Comparison of ENCODE assay signal across 25 cellular contexts in the genomic region with DNA sequence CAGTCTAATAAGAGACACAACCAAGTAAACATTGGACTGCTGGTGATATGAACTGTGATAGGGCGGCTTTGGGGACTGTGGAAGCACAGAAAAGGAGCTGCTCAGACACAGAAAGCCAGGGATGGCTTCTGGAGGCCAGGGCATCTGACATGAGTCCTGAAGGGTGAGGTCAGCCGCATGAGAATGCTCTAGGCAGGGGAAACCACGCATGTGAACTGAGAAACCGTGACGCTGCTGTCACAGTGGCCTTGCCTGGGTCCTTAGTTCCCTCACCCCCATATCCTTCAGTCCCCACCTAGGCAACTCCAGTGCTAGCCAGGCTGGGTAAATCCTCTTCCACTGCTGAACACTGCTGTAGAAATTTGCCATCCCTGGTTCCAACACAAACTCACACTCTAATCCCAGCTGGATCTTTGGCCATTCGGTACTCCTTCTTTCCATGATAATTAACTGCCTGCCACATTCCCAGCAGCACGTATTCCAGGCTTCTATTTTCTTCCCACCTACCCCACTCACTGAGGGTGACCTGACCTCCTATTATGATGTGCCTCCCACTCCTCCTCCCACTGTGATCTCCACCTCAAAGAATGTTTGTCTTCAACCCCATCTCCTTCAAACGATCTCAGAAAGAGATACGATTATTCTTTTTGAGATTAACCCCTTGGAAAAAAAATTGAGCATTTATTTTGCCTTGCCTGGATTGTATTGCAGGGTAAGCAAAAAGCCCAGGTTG. TPM values are rescaled to one million over a fixed set of nuclear protein-coding genes. Genes with fewer than 3 reads are reported as not detected.
DNase-seq lines count a peak whose midpoint lies in the region; ATAC-seq and TF ChIP-seq lines count a peak whose summit lies in the region.
"Had no signal": no experiment of that assay in that cellular context is flagged by ENCODE, and none has a peak within 500 bp of the region (broad histone marks: within the 10 kb centered on the region; RNA-seq: fewer than 3 reads in every experiment).

No MANE protein-coding gene starts in this region.

- H3K9me3 ChIP-seq in neural progenitor cell (ENCODE audit: low read depth) (no peaks in the 10 kb centered on the region), lower lobe of right lung (peaks cover 3% of the 10 kb centered on the region)
- H3K9me3 ChIP-seq: Caco-2, SJSA1 had no signal

- H3K4me2 ChIP-seq in GM23338, result no peak overlapping the region
- H3K4me2 ChIP-seq in neural progenitor cell, result no peak overlapping the region
- H3K4me2 ChIP-seq: BLaER1 had no signal

- H3F3A ChIP-seq in GM23338 (replicated peaks; ENCODE audit: low read depth) (no peaks in the 10 kb centered on the region), neural progenitor cell (ENCODE audit: low read depth) (no peaks in the 10 kb centered on the region)

- no peaks in the 10 kb centered on the region for H3K9me2 ChIP-seq in GM23338 (ENCODE audit: insufficient read depth)

- no peak overlapping the region for H3K4me3 Mint-ChIP-seq in T-helper 2 cell treated with Interferon-gamma antibody and Interleukin-4, amounts not matched to agents 5 μg/mL and 100 μg/mL, for 36 hours
- H3K4me3 Mint-ChIP-seq in GM23338 (no peak overlapping the region), neural progenitor cell (no peak overlapping the region)
- peak overlapping the region; percentile 7 for H3K4me3 Mint-ChIP-seq in activated T-helper 17 cell treated with anti-CD3 and anti-CD28 coated beads, Interleukin-2, amount 50 U/mL, for 72 hours
- H3K4me3 Mint-ChIP-seq: CD4-positive, alpha-beta T cell; H9 had no signal

- H3K27ac Mint-ChIP-seq in T-helper 2 cell treated with Interferon-gamma antibody and Interleukin-4, amounts not matched to agents 5 μg/mL and 100 μg/mL, for 36 hours, result peak overlapping the region; percentile 29
- H3K27ac Mint-ChIP-seq in GM23338 (no peak overlapping the region), neural progenitor cell (peak overlapping the region; percentile 90)
- H3K27ac Mint-ChIP-seq in activated T-helper 17 cell treated with anti-CD3 and anti-CD28 coated beads, Interleukin-2, amount 50 U/mL, for 72 hours, result peak overlapping the region; percentile 95
- H3K27ac Mint-ChIP-seq: CD4-positive, alpha-beta T cell had no signal

- H2AFZ ChIP-seq in GM23338 (no peak overlapping the region), neural progenitor cell (replicated peaks) (no peak overlapping the region)

- no peak overlapping the region for H3K9ac ChIP-seq in neural progenitor cell
- H3K9ac ChIP-seq: BLaER1 had no signal

- TF ChIP-seq CTCF in GM23338 (conservative IDR thresholded peaks at IDR 0.05; ENCODE audit: low read depth in 2 of 2), result no peak
- TF ChIP-seq CTCF in neural progenitor cell (IDR thresholded peaks at IDR 0.05), result no peak
- TF ChIP-seq CTCF in lower lobe of right lung (IDR thresholded peaks at IDR 0.05), result no peak

- H3K27me3 ChIP-seq in GM23338 (ENCODE audit: insufficient read depth) (no peaks in the 10 kb centered on the region), neural progenitor cell (no peaks in the 10 kb centered on the region), lower lobe of right lung (ENCODE audit: low read depth) (peaks cover 3% of the 10 kb centered on the region)
- H3K27me3 ChIP-seq: BLaER1 had no signal

- peaks cover 2% of the 10 kb centered on the region for H3K27me3 Mint-ChIP-seq in T-helper 2 cell treated with Interferon-gamma antibody and Interleukin-4, amounts not matched to agents 5 μg/mL and 100 μg/mL, for 36 hours (ENCODE audit: low read depth)
- H3K27me3 Mint-ChIP-seq in GM23338 (ENCODE audit: insufficient read depth, low read depth, poor library complexity) (peaks cover 6% of the 10 kb centered on the region), neural progenitor cell (ENCODE audit: insufficient read depth, low read depth) (peaks cover 25% of the 10 kb centered on the region)
- no peaks in the 10 kb centered on the region for H3K27me3 Mint-ChIP-seq in activated T-helper 17 cell treated with anti-CD3 and anti-CD28 coated beads, Interleukin-2, amount 50 U/mL, for 72 hours
- H3K27me3 Mint-ChIP-seq: CD4-positive, alpha-beta T cell had no signal

- H3K36me3 Mint-ChIP-seq in T-helper 2 cell treated with Interferon-gamma antibody and Interleukin-4, amounts not matched to agents 5 μg/mL and 100 μg/mL, for 36 hours (ENCODE audit: low read depth), result no peaks in the 10 kb centered on the region
- H3K36me3 Mint-ChIP-seq in GM23338 (ENCODE audit: low read depth), result no peaks in the 10 kb centered on the region
- no peaks in the 10 kb centered on the region for H3K36me3 Mint-ChIP-seq in activated T-helper 17 cell treated with anti-CD3 and anti-CD28 coated beads, Interleukin-2, amount 50 U/mL, for 72 hours (ENCODE audit: low read depth)
- no peaks in the 10 kb centered on the region for H3K36me3 Mint-ChIP-seq in neural progenitor cell

- H4K20me1 ChIP-seq in GM23338 (replicated peaks; ENCODE audit: insufficient read depth) (no peaks in the 10 kb centered on the region), neural progenitor cell (ENCODE audit: low read depth) (no peaks in the 10 kb centered on the region)
- H4K20me1 ChIP-seq: BLaER1 had no signal

- H3K4me1 ChIP-seq in GM23338 (ENCODE audit: insufficient read depth), result no peaks in the 10 kb centered on the region
- H3K4me1 ChIP-seq in neural progenitor cell, result peaks cover 12% of the 10 kb centered on the region
- no peaks in the 10 kb centered on the region for H3K4me1 ChIP-seq in lower lobe of right lung
- H3K4me1 ChIP-seq: SJSA1 had no signal

- H3K36me3 ChIP-seq in GM23338 (ENCODE audit: insufficient read depth) (no peaks in the 10 kb centered on the region), neural progenitor cell (no peaks in the 10 kb centered on the region), lower lobe of right lung (no peaks in the 10 kb centered on the region)
- H3K36me3 ChIP-seq: BLaER1, SJSA1 had no signal

- ATAC-seq in GM23338 (peak; percentile 36; the same call in 2 of the 3 replicates), lower lobe of right lung (no peak)
- ATAC-seq in activated T-helper 17 cell treated with anti-CD3 and anti-CD28 coated beads, Interleukin-2, amount 50 U/mL, for 72 hours (replicated peaks), result no peak
- ATAC-seq: Right ventricle myocardium inferior had no signal

- H3K79me2 ChIP-seq in GM23338 (replicated peaks; ENCODE audit: insufficient read depth) (no peaks in the 10 kb centered on the region), neural progenitor cell (ENCODE audit: low read depth) (no peaks in the 10 kb centered on the region)

- H3K4me3 ChIP-seq in GM23338 (no peak overlapping the region), neural progenitor cell (no peak overlapping the region), lower lobe of right lung (no peak overlapping the region)
- H3K4me3 ChIP-seq: BLaER1, SJSA1 had no signal

- peaks cover 4% of the 10 kb centered on the region for H3K9me3 Mint-ChIP-seq in T-helper 2 cell treated with Interferon-gamma antibody and Interleukin-4, amounts not matched to agents 5 μg/mL and 100 μg/mL, for 36 hours
- H3K9me3 Mint-ChIP-seq in GM23338, result peaks cover 3% of the 10 kb centered on the region; the same call in 1 of the 3 replicates
- no peaks in the 10 kb centered on the region for H3K9me3 Mint-ChIP-seq in activated T-helper 17 cell treated with anti-CD3 and anti-CD28 coated beads, Interleukin-2, amount 50 U/mL, for 72 hours
- H3K9me3 Mint-ChIP-seq in neural progenitor cell, result peaks cover 2% of the 10 kb centered on the region
- H3K9me3 Mint-ChIP-seq: CD4-positive, alpha-beta T cell; H9 had no signal

- H3K27ac ChIP-seq in GM23338 (ENCODE audit: low read depth) (no peak overlapping the region), neural progenitor cell (no peak overlapping the region), lower lobe of right lung (no peak overlapping the region)
- H3K27ac ChIP-seq: 22Rv1, BLaER1, SJSA1 had no signal

- intact Hi-C loops in lower lobe of right lung (cut with DNase I), result no loop called here

- DNase-seq in T-helper 2 cell treated with Interferon-gamma antibody and Interleukin-4, amounts not matched to agents 5 μg/mL and 100 μg/mL, for 36 hours (ENCODE audit: low spot score), result no peak
- no peak for DNase-seq in T-helper 2 cell
- no peak for DNase-seq in GM23338 (ENCODE audit: low spot score)
- no peak for DNase-seq in neural progenitor cell (ENCODE audit: low spot score)
- no peak for DNase-seq in lower lobe of right lung
- DNase-seq in GOT3 (lab: John Stamatoyannopoulos, UW), result no peak
- DNase-seq in activated CD8-positive, alpha-beta memory T cell treated with anti-CD3 and anti-CD28 coated beads for 24 hours, result no peak
- DNase-seq: ACHN; Caco-2; CD4-positive, alpha-beta T cell; DND-41; H9; IMR-90; MV-4-11; NCI-H1417; NCI-H187 treated with DMSO at 0.1 percent for 48 hours; NCI-H2107; NCI-H446 treated with DMSO at 0.1 percent for 48 hours; NCI-H526 treated with DMSO at 0.1 percent for 48 hours; T-helper 1 cell had no signal

- H3K4me1 Mint-ChIP-seq in T-helper 2 cell treated with Interferon-gamma antibody and Interleukin-4, amounts not matched to agents 5 μg/mL and 100 μg/mL, for 36 hours (ENCODE audit: low read depth), result peaks cover 18% of the 10 kb centered on the region
- H3K4me1 Mint-ChIP-seq in GM23338 (peaks cover 7% of the 10 kb centered on the region), neural progenitor cell (peaks cover 55% of the 10 kb centered on the region)
- H3K4me1 Mint-ChIP-seq in activated T-helper 17 cell treated with anti-CD3 and anti-CD28 coated beads, Interleukin-2, amount 50 U/mL, for 72 hours, result peaks cover 60% of the 10 kb centered on the region

TF ChIP-seq in GM23338, 12 proteins besides CTCF, POLR2A, EP300 and RAD21 (continues in another document):
- no peak for TF ChIP-seq JUNB (IDR thresholded peaks at IDR 0.05; ENCODE audit: unreplicated experiment)
- TF ChIP-seq STAT1 (IDR thresholded peaks at IDR 0.05; ENCODE audit: unreplicated experiment), result no peak
- no peak for TF ChIP-seq CREB1 (CRISPR knock-in tag; IDR thresholded peaks at IDR 0.05; ENCODE audit: low read depth)
- no peak for TF ChIP-seq POLR2AphosphoS5 (IDR thresholded peaks at IDR 0.05; ENCODE audit: low read depth)

RNA-seq across cellular contexts. Expression of a gene that starts 31.4 kb away (rescaled TPM):
- 0.74 and 2.9 TPM in 2 replicates for total RNA-seq in GM23338 (2014; rRNA removed; shearing (Covaris generic))
- 1.8 and 2.0 TPM in 2 replicates for polyA plus RNA-seq in GM23338 (2016; fragmentation: Nextera tagmentation; extraction: Ambion mirVana)
- 1 to 10 TPM; 2.4 to 4.9 TPM for total RNA-seq in activated T-helper 17 cell treated with anti-CD3 and anti-CD28 coated beads, Interleukin-2, amount 50 U/mL, for 72 hours
- total RNA-seq in neural progenitor cell (ENCODE audit: low replicate concordance) (1.1 and 1.4 TPM in 2 replicates), lower lobe of right lung (4.0 TPM)

RNA-seq across cellular contexts. Expression of a gene that starts 54.4 kb away (rescaled TPM):
- 16.7 and 22.6 TPM in 2 replicates for total RNA-seq in GM23338 (2014; rRNA removed; shearing (Covaris generic))
- 5.8 and 7.3 TPM in 2 replicates for polyA plus RNA-seq in GM23338 (2016; fragmentation: Nextera tagmentation; extraction: Ambion mirVana)
- total RNA-seq in activated T-helper 17 cell treated with anti-CD3 and anti-CD28 coated beads, Interleukin-2, amount 50 U/mL, for 72 hours, result 1 to 10 TPM; 7.8 to 9.7 TPM
- total RNA-seq in neural progenitor cell (ENCODE audit: low replicate concordance), result 16.8 and 21.1 TPM in 2 replicates
- 10.3 TPM for total RNA-seq in lower lobe of right lung

RNA-seq across cellular contexts. Expression of a gene that starts 57.8 kb away (rescaled TPM):
- total RNA-seq in GM23338 (2014; rRNA removed; shearing (Covaris generic)), result 72.5 and 72.6 TPM in 2 replicates
- 66.3 and 85.6 TPM in 2 replicates for polyA plus RNA-seq in GM23338 (2016; fragmentation: Nextera tagmentation; extraction: Ambion mirVana)
- total RNA-seq in activated T-helper 17 cell treated with anti-CD3 and anti-CD28 coated beads, Interleukin-2, amount 50 U/mL, for 72 hours, result 10 to 100 TPM; 22.4 to 46.7 TPM
- total RNA-seq in neural progenitor cell (ENCODE audit: low replicate concordance) (52.7 and 73.0 TPM in 2 replicates), lower lobe of right lung (37.8 TPM)
